Comparison of ENCODE assay signal across 8 cellular contexts in genomic region chr17:63838586-63839184, GRCh38. TPM values are rescaled to one million over a fixed set of nuclear protein-coding genes. Genes with fewer than 3 reads are reported as not detected.
A peak's percentile ranks its signal among the peaks of the same experiment; 100 is the strongest.
DNase-seq lines count a peak whose midpoint lies in the region; ATAC-seq and TF ChIP-seq lines count a peak whose summit lies in the region.

No MANE protein-coding gene starts in this region.

- H3K4me1 ChIP-seq in psoas muscle = peaks cover 56% of the 10 kb centered on the region

- no peaks in the 10 kb centered on the region for H3K9me3 ChIP-seq in psoas muscle

- no peak for TF ChIP-seq CTCF in activated CD8-positive, alpha-beta T cell treated with anti-CD3 and anti-CD28 coated beads for 36 hours (IDR thresholded peaks at IDR 0.05)
- no peak for TF ChIP-seq CTCF in psoas muscle (IDR thresholded peaks at IDR 0.05)

- H3K27me3 Mint-ChIP-seq in activated CD8-positive, alpha-beta T cell treated with anti-CD3 and anti-CD28 coated beads for 36 hours = no peaks in the 10 kb centered on the region

- intact Hi-C loops in activated CD8-positive, alpha-beta T cell treated with anti-CD3 and anti-CD28 coated beads for 36 hours (cut with micrococcal nuclease) = no loop called here
- intact Hi-C loops in Right ventricle myocardium inferior (cut with DNase I) (no loop called here), psoas muscle (cut with DNase I) (loop anchor here in 1 of 2 donors (5.0 kb wide), 1 partner anchor 141 kb away; no protein-coding TSS in a partner anchor)

- CTCF ChIA-PET in activated CD8-positive, alpha-beta T cell treated with anti-CD3 and anti-CD28 coated beads for 36 hours (lab: Charles Lee) = interaction anchor here (1.4 to 4.4 kb wide), 2 partner anchors 10 kb away, joined by 3 to 22 read pairs; partner anchors contain the start of gene FTSJ3

- H3K27ac ChIP-seq in psoas muscle = peak overlapping the region; percentile 80

- peak overlapping the region; percentile 81 for H3K27ac Mint-ChIP-seq in activated CD8-positive, alpha-beta T cell treated with anti-CD3 and anti-CD28 coated beads for 36 hours

- peak; percentile 81 for DNase-seq in SIG-M5 treated with dmso at 0.1 percent for 504 hours (lab: John Stamatoyannopoulos, UW; ENCODE audit: unreplicated experiment)
- no peak for DNase-seq in SIG-M5 (lab: John Stamatoyannopoulos, UW)
- no peak for DNase-seq in activated CD8-positive, alpha-beta T cell treated with anti-CD3 and anti-CD28 coated beads for 36 hours
- DNase-seq in Right ventricle myocardium inferior (ENCODE audit: missing footprints) = peak; percentile 95
- DNase-seq in psoas muscle = peak; percentile 95 to 98
- DNase-seq in dedifferentiated amniotic fluid mesenchymal stem cell (ENCODE audit: extremely low spot score) = no peak
- no peak for DNase-seq in NCI-H146 (lab: John Stamatoyannopoulos, UW)

- peaks cover 29% of the 10 kb centered on the region for H3K36me3 Mint-ChIP-seq in activated CD8-positive, alpha-beta T cell treated with anti-CD3 and anti-CD28 coated beads for 36 hours (ENCODE audit: low read depth)

- H3K27me3 ChIP-seq in psoas muscle (ENCODE audit: insufficient read depth in 3 of 3, low read length in 2 of 3) = no peaks in the 10 kb centered on the region

- H3K4me3 Mint-ChIP-seq in activated CD8-positive, alpha-beta T cell treated with anti-CD3 and anti-CD28 coated beads for 36 hours = peak overlapping the region; percentile 38

- H3K4me1 Mint-ChIP-seq in activated CD8-positive, alpha-beta T cell treated with anti-CD3 and anti-CD28 coated beads for 36 hours (ENCODE audit: low read depth) = peaks cover 29% of the 10 kb centered on the region

- ATAC-seq in activated CD8-positive, alpha-beta T cell treated with anti-CD3 and anti-CD28 coated beads for 36 hours = no peak
- ATAC-seq in Right ventricle myocardium inferior (peak; percentile 54), psoas muscle (peak; percentile 47 to 71 (median 70)), GM21825 (IDR thresholded peaks at IDR 0.05; ENCODE audit: unreplicated experiment) (no peak)

- no peaks in the 10 kb centered on the region for H3K9me3 Mint-ChIP-seq in activated CD8-positive, alpha-beta T cell treated with anti-CD3 and anti-CD28 coated beads for 36 hours

- POLR2A ChIA-PET in activated CD8-positive, alpha-beta T cell treated with anti-CD3 and anti-CD28 coated beads for 36 hours (lab: Charles Lee) = interaction anchor here (0.9 to 7.8 kb wide), 6 partner anchors 10 to 138 kb away, joined by 3 to 188 read pairs (median 3); partner anchors contain the start of genes CCDC47, FTSJ3 and PSMC5

- WGBS in psoas muscle, 3 donors = 16 to 26% (median 22%) methylated on average over 7 of the region's 7 CpGs

- peaks cover 9 to 35% of the 10 kb centered on the region in 2 donors for H3K36me3 ChIP-seq in psoas muscle (ENCODE audit: insufficient read depth in 1 of 2, low read depth in 1 of 2)

- peak overlapping the region; percentile 83 for H3K4me3 ChIP-seq in psoas muscle

RNA-seq across cellular contexts. Expression of gene SMARCD2, which starts 3.8 kb away (rescaled TPM):
- 100 to 1,000 TPM in 1 of 2 experiments, 10 to 100 TPM in 1; 99.4 to 103 TPM for total RNA-seq in activated CD8-positive, alpha-beta T cell treated with anti-CD3 and anti-CD28 coated beads for 36 hours
- total RNA-seq in Right ventricle myocardium inferior (29.2 TPM), psoas muscle (10 to 100 TPM in 3 of 4 donors, 1 to 10 TPM in 1; 9.4 to 26.9 (median 18.4) TPM)
- polyA plus RNA-seq in psoas muscle = 10 to 100 TPM; 12.1 to 15.4 (median 14.7) TPM

RNA-seq across cellular contexts. Expression of gene FTSJ3, which starts 11.2 kb away (rescaled TPM):
- 10 to 100 TPM; 58.3 to 60.9 TPM for total RNA-seq in activated CD8-positive, alpha-beta T cell treated with anti-CD3 and anti-CD28 coated beads for 36 hours
- total RNA-seq in Right ventricle myocardium inferior = 34.2 TPM
- 10 to 100 TPM; 20.1 to 26.2 (median 24.8) TPM for total RNA-seq in psoas muscle
- 10 to 100 TPM; 14.4 to 41.9 (median 41.0) TPM for polyA plus RNA-seq in psoas muscle

RNA-seq across cellular contexts. Expression of gene PSMC5, which starts 11.5 kb away (rescaled TPM):
- 100 to 1,000 TPM; 155 to 157 TPM for total RNA-seq in activated CD8-positive, alpha-beta T cell treated with anti-CD3 and anti-CD28 coated beads for 36 hours
- total RNA-seq in Right ventricle myocardium inferior = 145 TPM
- 100 to 1,000 TPM; 147 to 224 (median 176) TPM for total RNA-seq in psoas muscle
- 100 to 1,000 TPM; 269 to 380 (median 341) TPM for polyA plus RNA-seq in psoas muscle

RNA-seq across cellular contexts. Expression of gene CSH2, which starts 34.8 kb away (rescaled TPM):
- not detected for total RNA-seq in activated CD8-positive, alpha-beta T cell treated with anti-CD3 and anti-CD28 coated beads for 36 hours
- total RNA-seq in Right ventricle myocardium inferior (not detected), psoas muscle (not detected)
- not detected for polyA plus RNA-seq in psoas muscle

RNA-seq across cellular contexts. Expression of gene GH2, which starts 43.1 kb away (rescaled TPM):
- total RNA-seq in activated CD8-positive, alpha-beta T cell treated with anti-CD3 and anti-CD28 coated beads for 36 hours = not detected
- total RNA-seq in Right ventricle myocardium inferior (not detected), psoas muscle (not detected)
- not detected for polyA plus RNA-seq in psoas muscle

Comparison
In these comparisons a context has a peak if more than half of its experiments do, and no peak if none do; other contexts are left out.
1. DNase-seq: peak in SIG-M5 treated with dmso at 0.1 percent for 504 hours (single experiment), Right ventricle myocardium inferior (single experiment) and psoas muscle (2 of 2); none in SIG-M5 (single experiment), activated CD8-positive, alpha-beta T cell treated with anti-CD3 and anti-CD28 coated beads for 36 hours (single experiment), dedifferentiated amniotic fluid mesenchymal stem cell (single experiment) and NCI-H146 (single experiment).
2. ATAC-seq: peak in Right ventricle myocardium inferior (single experiment) and psoas muscle (4 of 4); none in activated CD8-positive, alpha-beta T cell treated with anti-CD3 and anti-CD28 coated beads for 36 hours (single experiment) and GM21825 (single experiment).